ENCODE assay signal across 13 cellular contexts in the genomic region with DNA sequence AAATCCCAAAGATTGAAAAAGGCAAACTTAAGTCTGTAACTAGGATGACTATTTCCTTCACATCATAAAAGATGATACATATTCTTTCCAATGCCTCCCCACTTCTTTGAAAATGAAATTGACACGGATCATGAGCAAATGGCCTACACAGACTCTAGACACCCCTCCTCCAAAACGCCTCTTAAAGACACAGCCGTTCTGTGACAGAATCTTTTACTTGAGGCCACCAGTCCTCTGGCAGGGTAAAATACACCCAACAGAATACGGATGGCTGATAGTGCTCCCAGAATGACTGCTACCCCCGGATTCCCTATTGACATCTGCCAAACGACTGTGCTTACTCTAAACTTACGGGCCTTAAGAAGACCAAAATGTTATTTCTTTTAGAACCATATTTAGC.
DNase-seq lines count a peak whose midpoint lies in the region; ATAC-seq and TF ChIP-seq lines count a peak whose summit lies in the region.
"Had no signal": no experiment of that assay in that cellular context is flagged by ENCODE, and none has a peak within 500 bp of the region (broad histone marks: within the 10 kb centered on the region; RNA-seq: fewer than 3 reads in every experiment).

No MANE protein-coding gene starts in this region.

- H3K36me3 ChIP-seq in sigmoid colon, result no peaks in the 10 kb centered on the region
- H3K36me3 ChIP-seq: SJSA1 had no signal

- POLR2A ChIA-PET in WTC11 (lab: Charles Lee), result no interaction called here

- H3K4me3 Mint-ChIP-seq in WTC11, result no peak overlapping the region
- H3K4me3 Mint-ChIP-seq: activated naive CD8-positive, alpha-beta T cell treated with anti-CD3 and anti-CD28 coated beads, Interleukin-2, amount 10 ng/mL, durations not matched to agents 7 days and 5 days had no signal

- peaks cover 52% of the 10 kb centered on the region for H3K4me1 Mint-ChIP-seq in WTC11

- 0 out of 2 replicates have a peak overlapping the region, but pooled peaks have one; percentile 21 for H3K27ac Mint-ChIP-seq in WTC11
- H3K27ac Mint-ChIP-seq: activated naive CD8-positive, alpha-beta T cell treated with anti-CD3 and anti-CD28 coated beads, Interleukin-2, amount 10 ng/mL, durations not matched to agents 7 days and 5 days had no signal

- H3K27ac ChIP-seq in right cardiac atrium (ENCODE audit: low read length) (no peak overlapping the region), sigmoid colon (peak overlapping the region; percentile 9 to 53 (median 20))
- H3K27ac ChIP-seq: 22Rv1, SJSA1 had no signal

- intact Hi-C loops in right cardiac atrium (cut with DNase I) (no loop called here), sigmoid colon (cut with DNase I) (no loop called here)

- H3K9me3 ChIP-seq in right cardiac atrium (ENCODE audit: control insufficient read depth, low read length) (no peaks in the 10 kb centered on the region), sigmoid colon (no peaks in the 10 kb centered on the region)
- H3K9me3 ChIP-seq: SJSA1 had no signal

- no peaks in the 10 kb centered on the region for H3K27me3 Mint-ChIP-seq in WTC11 (ENCODE audit: low read depth)
- H3K27me3 Mint-ChIP-seq: activated naive CD8-positive, alpha-beta T cell treated with anti-CD3 and anti-CD28 coated beads, Interleukin-2, amount 10 ng/mL, durations not matched to agents 7 days and 5 days had no signal

- WGBS in right cardiac atrium, result 45% methylated on average over 7 of the region's 7 CpGs
- WGBS in sigmoid colon, 2 donors, result 76 to 86% methylated on average over 7 of the region's 7 CpGs

- no peaks in the 10 kb centered on the region for H3K9me3 Mint-ChIP-seq in WTC11
- H3K9me3 Mint-ChIP-seq: activated naive CD8-positive, alpha-beta T cell treated with anti-CD3 and anti-CD28 coated beads, Interleukin-2, amount 10 ng/mL, durations not matched to agents 7 days and 5 days had no signal

- peak; percentile 32 for DNase-seq in NCI-H446 treated with DMSO at 0.1 percent for 48 hours (lab: John Stamatoyannopoulos, UW)
- no peak for DNase-seq in NCI-H446 (lab: John Stamatoyannopoulos, UW)
- no peak for DNase-seq in WTC11 (ENCODE audit: low spot score)
- no peak for DNase-seq in right cardiac atrium
- no peak for DNase-seq in sigmoid colon
- DNase-seq in activated gamma-delta T cell (lab: John Stamatoyannopoulos, UW), result no peak
- DNase-seq: activated naive CD8-positive, alpha-beta T cell treated with anti-CD3 and anti-CD28 coated beads, Interleukin-2, amount 10 ng/mL, durations not matched to agents 7 days and 5 days; COR-L47; NCI-H2029 had no signal

- TF ChIP-seq CTCF in WTC11 (IDR thresholded peaks at IDR 0.05) (no peak), sigmoid colon (IDR thresholded peaks at IDR 0.05) (no peak)

- ATAC-seq in WTC11, result no peak
- ATAC-seq in right cardiac atrium, result peak; percentile 33 to 35
- ATAC-seq in GM21825 (IDR thresholded peaks at IDR 0.05; ENCODE audit: unreplicated experiment), result no peak
- no peak for ATAC-seq in activated CD4-positive, CD25-positive, alpha-beta regulatory T cell treated with anti-CD3 and anti-CD28 coated beads, Interleukin-2, amount 50 U/mL, for 24 hours

- H3K27me3 ChIP-seq in right cardiac atrium (ENCODE audit: control insufficient read depth, insufficient read depth) (no peaks in the 10 kb centered on the region), sigmoid colon (no peaks in the 10 kb centered on the region)
- H3K27me3 ChIP-seq: SJSA1 had no signal

- peaks cover 4% of the 10 kb centered on the region for H3K4me1 ChIP-seq in right cardiac atrium (ENCODE audit: control insufficient read depth, insufficient read depth, low read length)
- peaks cover 0 to 51% (median 30%) of the 10 kb centered on the region in 4 donors for H3K4me1 ChIP-seq in sigmoid colon

- CTCF ChIA-PET in WTC11 (lab: Charles Lee), result interaction anchor here (0.7 kb wide), 1 partner anchor 70 kb away, joined by 3 read pairs; no protein-coding TSS in a partner anchor

- H3K36me3 Mint-ChIP-seq in WTC11, result no peaks in the 10 kb centered on the region
- H3K36me3 Mint-ChIP-seq: activated naive CD8-positive, alpha-beta T cell treated with anti-CD3 and anti-CD28 coated beads, Interleukin-2, amount 10 ng/mL, durations not matched to agents 7 days and 5 days had no signal

- H3K4me3 ChIP-seq in right cardiac atrium (ENCODE audit: low read length) (no peak overlapping the region), sigmoid colon (no peak overlapping the region)
- H3K4me3 ChIP-seq: SJSA1 had no signal

- TF ChIP-seq POLR2A in sigmoid colon (IDR thresholded peaks at IDR 0.05), result no peak

- TF ChIP-seq EP300 in sigmoid colon (IDR thresholded peaks at IDR 0.05), result no peak

TF ChIP-seq in WTC11, 78 proteins besides CTCF, POLR2A, EP300 and RAD21:
- TF ChIP-seq, protein P1, sequence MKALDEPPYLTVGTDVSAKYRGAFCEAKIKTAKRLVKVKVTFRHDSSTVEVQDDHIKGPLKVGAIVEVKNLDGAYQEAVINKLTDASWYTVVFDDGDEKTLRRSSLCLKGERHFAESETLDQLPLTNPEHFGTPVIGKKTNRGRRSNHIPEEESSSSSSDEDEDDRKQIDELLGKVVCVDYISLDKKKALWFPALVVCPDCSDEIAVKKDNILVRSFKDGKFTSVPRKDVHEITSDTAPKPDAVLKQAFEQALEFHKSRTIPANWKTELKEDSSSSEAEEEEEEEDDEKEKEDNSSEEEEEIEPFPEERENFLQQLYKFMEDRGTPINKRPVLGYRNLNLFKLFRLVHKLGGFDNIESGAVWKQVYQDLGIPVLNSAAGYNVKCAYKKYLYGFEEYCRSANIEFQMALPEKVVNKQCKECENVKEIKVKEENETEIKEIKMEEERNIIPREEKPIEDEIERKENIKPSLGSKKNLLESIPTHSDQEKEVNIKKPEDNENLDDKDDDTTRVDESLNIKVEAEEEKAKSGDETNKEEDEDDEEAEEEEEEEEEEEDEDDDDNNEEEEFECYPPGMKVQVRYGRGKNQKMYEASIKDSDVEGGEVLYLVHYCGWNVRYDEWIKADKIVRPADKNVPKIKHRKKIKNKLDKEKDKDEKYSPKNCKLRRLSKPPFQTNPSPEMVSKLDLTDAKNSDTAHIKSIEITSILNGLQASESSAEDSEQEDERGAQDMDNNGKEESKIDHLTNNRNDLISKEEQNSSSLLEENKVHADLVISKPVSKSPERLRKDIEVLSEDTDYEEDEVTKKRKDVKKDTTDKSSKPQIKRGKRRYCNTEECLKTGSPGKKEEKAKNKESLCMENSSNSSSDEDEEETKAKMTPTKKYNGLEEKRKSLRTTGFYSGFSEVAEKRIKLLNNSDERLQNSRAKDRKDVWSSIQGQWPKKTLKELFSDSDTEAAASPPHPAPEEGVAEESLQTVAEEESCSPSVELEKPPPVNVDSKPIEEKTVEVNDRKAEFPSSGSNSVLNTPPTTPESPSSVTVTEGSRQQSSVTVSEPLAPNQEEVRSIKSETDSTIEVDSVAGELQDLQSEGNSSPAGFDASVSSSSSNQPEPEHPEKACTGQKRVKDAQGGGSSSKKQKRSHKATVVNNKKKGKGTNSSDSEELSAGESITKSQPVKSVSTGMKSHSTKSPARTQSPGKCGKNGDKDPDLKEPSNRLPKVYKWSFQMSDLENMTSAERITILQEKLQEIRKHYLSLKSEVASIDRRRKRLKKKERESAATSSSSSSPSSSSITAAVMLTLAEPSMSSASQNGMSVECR (CRISPR knock-in tag; IDR thresholded peaks at IDR 0.05; ENCODE audit: borderline replicate concordance), result no peak
- TF ChIP-seq, protein P2, sequence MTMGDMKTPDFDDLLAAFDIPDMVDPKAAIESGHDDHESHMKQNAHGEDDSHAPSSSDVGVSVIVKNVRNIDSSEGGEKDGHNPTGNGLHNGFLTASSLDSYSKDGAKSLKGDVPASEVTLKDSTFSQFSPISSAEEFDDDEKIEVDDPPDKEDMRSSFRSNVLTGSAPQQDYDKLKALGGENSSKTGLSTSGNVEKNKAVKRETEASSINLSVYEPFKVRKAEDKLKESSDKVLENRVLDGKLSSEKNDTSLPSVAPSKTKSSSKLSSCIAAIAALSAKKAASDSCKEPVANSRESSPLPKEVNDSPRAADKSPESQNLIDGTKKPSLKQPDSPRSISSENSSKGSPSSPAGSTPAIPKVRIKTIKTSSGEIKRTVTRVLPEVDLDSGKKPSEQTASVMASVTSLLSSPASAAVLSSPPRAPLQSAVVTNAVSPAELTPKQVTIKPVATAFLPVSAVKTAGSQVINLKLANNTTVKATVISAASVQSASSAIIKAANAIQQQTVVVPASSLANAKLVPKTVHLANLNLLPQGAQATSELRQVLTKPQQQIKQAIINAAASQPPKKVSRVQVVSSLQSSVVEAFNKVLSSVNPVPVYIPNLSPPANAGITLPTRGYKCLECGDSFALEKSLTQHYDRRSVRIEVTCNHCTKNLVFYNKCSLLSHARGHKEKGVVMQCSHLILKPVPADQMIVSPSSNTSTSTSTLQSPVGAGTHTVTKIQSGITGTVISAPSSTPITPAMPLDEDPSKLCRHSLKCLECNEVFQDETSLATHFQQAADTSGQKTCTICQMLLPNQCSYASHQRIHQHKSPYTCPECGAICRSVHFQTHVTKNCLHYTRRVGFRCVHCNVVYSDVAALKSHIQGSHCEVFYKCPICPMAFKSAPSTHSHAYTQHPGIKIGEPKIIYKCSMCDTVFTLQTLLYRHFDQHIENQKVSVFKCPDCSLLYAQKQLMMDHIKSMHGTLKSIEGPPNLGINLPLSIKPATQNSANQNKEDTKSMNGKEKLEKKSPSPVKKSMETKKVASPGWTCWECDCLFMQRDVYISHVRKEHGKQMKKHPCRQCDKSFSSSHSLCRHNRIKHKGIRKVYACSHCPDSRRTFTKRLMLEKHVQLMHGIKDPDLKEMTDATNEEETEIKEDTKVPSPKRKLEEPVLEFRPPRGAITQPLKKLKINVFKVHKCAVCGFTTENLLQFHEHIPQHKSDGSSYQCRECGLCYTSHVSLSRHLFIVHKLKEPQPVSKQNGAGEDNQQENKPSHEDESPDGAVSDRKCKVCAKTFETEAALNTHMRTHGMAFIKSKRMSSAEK (CRISPR knock-in tag; IDR thresholded peaks at IDR 0.05; ENCODE audit: borderline replicate concordance), result no peak

Comparison
In these comparisons a context has a peak if more than half of its experiments do, and no peak if none do; other contexts are left out.
1. ATAC-seq: peak in right cardiac atrium (2 of 2); none in WTC11 (single experiment), GM21825 (single experiment) and activated CD4-positive, CD25-positive, alpha-beta regulatory T cell treated with anti-CD3 and anti-CD28 coated beads, Interleukin-2, amount 50 U/mL, for 24 hours (0 of 2).